ENCODE assay signal across 1 cellular context in genomic region chr1:245217853-245218608, GRCh38.
TF ChIP-seq lines count a peak whose summit lies in the region.

No MANE protein-coding gene starts in this region.

TF ChIP-seq in GM23338, 12 proteins besides CTCF, POLR2A, EP300 and RAD21 (continued from another document):
- TF ChIP-seq REST (IDR thresholded peaks at IDR 0.05; ENCODE audit: unreplicated experiment) (no peak), ETS1 (IDR thresholded peaks at IDR 0.05) (no peak), JUNB (IDR thresholded peaks at IDR 0.05; ENCODE audit: unreplicated experiment) (no peak), EZH2phosphoT487 (IDR thresholded peaks at IDR 0.05; ENCODE audit: unreplicated experiment) (no peak)
